ENCODE assay signal across 16 cellular contexts in the genomic region with DNA sequence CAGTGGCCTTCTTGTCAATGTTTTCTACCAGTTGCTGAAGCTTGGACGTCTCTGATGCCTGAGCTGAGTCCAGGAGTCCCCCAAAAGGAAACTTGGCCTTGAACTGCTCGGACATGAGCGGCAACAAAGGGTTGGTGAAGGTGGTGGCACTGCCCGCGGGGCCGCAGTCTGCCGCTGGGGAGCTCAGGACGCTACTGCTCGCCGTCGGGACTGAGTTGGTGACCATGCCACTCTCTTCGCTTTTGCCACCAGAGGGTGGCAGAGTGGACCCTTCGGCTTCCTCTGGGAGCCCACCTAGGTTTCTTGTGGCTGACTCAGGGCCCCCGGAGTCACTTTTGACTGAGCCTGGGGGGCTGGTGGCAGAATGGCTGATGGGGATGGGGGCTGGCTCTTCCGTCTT. TPM values are rescaled to one million over a fixed set of nuclear protein-coding genes. Genes with fewer than 3 reads are reported as not detected.
DNase-seq lines count a peak whose midpoint lies in the region; ATAC-seq and TF ChIP-seq lines count a peak whose summit lies in the region.
"Had no signal": no experiment of that assay in that cellular context is flagged by ENCODE, and none has a peak within 500 bp of the region (broad histone marks: within the 10 kb centered on the region; RNA-seq: fewer than 3 reads in every experiment).

No MANE protein-coding gene starts in this region.

- DNase-seq in SK-N-SH, result peak; percentile 29
- no peak for DNase-seq in WERI-Rb-1
- no peak for DNase-seq in epithelial cell of proximal tubule (ENCODE audit: low read depth)
- no peak for DNase-seq in SIG-M5 (lab: John Stamatoyannopoulos, UW)
- DNase-seq: AML-193; CD8-positive, alpha-beta memory T cell; DMS53; GM23248 had no signal

- no peak overlapping the region for H3K9ac ChIP-seq in SK-N-SH
- H3K9ac ChIP-seq: BLaER1, GM23248 had no signal

- H3F3A ChIP-seq in SK-N-SH (replicated peaks; ENCODE audit: insufficient read depth), result no peaks in the 10 kb centered on the region

- TF ChIP-seq CTCF in SK-N-SH (IDR thresholded peaks at IDR 0.05) (no peak), WERI-Rb-1 (IDR thresholded peaks at IDR 0.05; ENCODE audit: low read depth, low read length) (peak; percentile 25; the same call in 1 of the 2 replicates), epithelial cell of proximal tubule (conservative IDR thresholded peaks at IDR 0.05; ENCODE audit: low read depth, low read length) (peak; percentile 36)

- H3K4me2 ChIP-seq in SK-N-SH, result no peak overlapping the region
- H3K4me2 ChIP-seq: BLaER1 had no signal

- H3K9me3 ChIP-seq in SK-N-SH (no peaks in the 10 kb centered on the region), WERI-Rb-1 (ENCODE audit: severe bottlenecking) (no peaks in the 10 kb centered on the region)
- H3K9me3 ChIP-seq: BLaER1, HAP-1 had no signal

- no peaks in the 10 kb centered on the region for H3K36me3 ChIP-seq in SK-N-SH (replicated peaks in 1 of 2; ENCODE audit: control insufficient read depth in 1 of 2, insufficient read depth in 2 of 2, low read length in 1 of 2)
- H3K36me3 ChIP-seq in WERI-Rb-1, result peaks cover 88% of the 10 kb centered on the region
- H3K36me3 ChIP-seq: BLaER1 had no signal

- H3K4me3 ChIP-seq in SK-N-SH (ENCODE audit: low read depth in 2 of 2, low read length in 1 of 2) (no peak overlapping the region), WERI-Rb-1 (ENCODE audit: low read depth, low read length) (peak overlapping the region; percentile 0; the same call in 1 of the 2 replicates), epithelial cell of proximal tubule (ENCODE audit: low read depth, low read length) (no peak overlapping the region)
- H3K4me3 ChIP-seq: BLaER1, GM23248, HAP-1, K562 had no signal

- no peak overlapping the region for H3K27ac ChIP-seq in SK-N-SH (ENCODE audit: low read depth in 2 of 2, low read length in 1 of 2)
- H3K27ac ChIP-seq in WERI-Rb-1, result peak overlapping the region; percentile 63
- H3K27ac ChIP-seq: 22Rv1, BLaER1, GM23248, HL-60 had no signal

- no peak overlapping the region for H2AFZ ChIP-seq in SK-N-SH (ENCODE audit: low read depth)
- H2AFZ ChIP-seq: GM23248 had no signal

- H3K79me2 ChIP-seq in SK-N-SH (ENCODE audit: insufficient read depth), result no peaks in the 10 kb centered on the region

- WGBS in SK-N-SH (ENCODE audit: low lambda C conversion rate), result 29% methylated on average over 5 of the region's 15 CpGs

- no peak for TF ChIP-seq EP300 in SK-N-SH (IDR thresholded peaks at IDR 0.05; ENCODE audit: borderline replicate concordance in 1 of 2, low read depth in 1 of 2, low read length in 1 of 2)

- no peaks in the 10 kb centered on the region for H4K20me1 ChIP-seq in SK-N-SH (ENCODE audit: insufficient read depth)
- H4K20me1 ChIP-seq: BLaER1 had no signal

- ATAC-seq in SK-N-SH treated with all-trans-retinoic acid at 6 μM for 48 hours, result no peak
- no peak for ATAC-seq in GM18517 (IDR thresholded peaks at IDR 0.05; ENCODE audit: unreplicated experiment)
- ATAC-seq in HG02798 (IDR thresholded peaks at IDR 0.05; ENCODE audit: poor library complexity, unreplicated experiment), result no peak
- ATAC-seq: K562 had no signal

- H3K9me2 ChIP-seq in SK-N-SH, result no peaks in the 10 kb centered on the region

- no peaks in the 10 kb centered on the region; a peak in 1 of 4 replicates for H3K4me1 ChIP-seq in SK-N-SH (ENCODE audit: control insufficient read depth in 1 of 2, insufficient read depth in 2 of 2, low read depth in 1 of 2, low read length in 1 of 2)
- H3K4me1 ChIP-seq: BLaER1 had no signal

- TF ChIP-seq RAD21 in SK-N-SH (IDR thresholded peaks at IDR 0.05; ENCODE audit: low read length), result no peak

- CTCF ChIA-PET in SK-N-SH (lab: Yijun Ruan, JAX), result interaction anchor here (0.6 to 0.9 kb wide), 2 partner anchors 50 to 1772 kb away, joined by 3 read pairs; no protein-coding TSS in a partner anchor

- POLR2A ChIA-PET in SK-N-SH (lab: Yijun Ruan, JAX), result no interaction called here

- H3K27me3 ChIP-seq in SK-N-SH (ENCODE audit: insufficient read depth) (no peaks in the 10 kb centered on the region; the same call in 1 of the 2 replicates), WERI-Rb-1 (ENCODE audit: insufficient read depth, low read depth, severe bottlenecking) (no peaks in the 10 kb centered on the region)

TF ChIP-seq in SK-N-SH, 30 proteins besides CTCF, POLR2A, EP300 and RAD21 (continues in another document):
- TF ChIP-seq REST (IDR thresholded peaks at IDR 0.05; ENCODE audit: low read depth, low read length) (no peak), TAF1 (IDR thresholded peaks at IDR 0.05; ENCODE audit: borderline replicate concordance, low read depth, low read length) (no peak), MAX (IDR thresholded peaks at IDR 0.05; ENCODE audit: low read depth) (no peak), TCF12 (IDR thresholded peaks at IDR 0.05) (no peak), GATA2 (CRISPR knock-in tag; IDR thresholded peaks at IDR 0.05) (no peak)

TF ChIP-seq in SK-N-SH treated with all-trans-retinoic acid at 6 μM for 48 hours, 23 proteins besides CTCF, POLR2A, EP300 and RAD21:
- no peak for TF ChIP-seq TCF4 (CRISPR knock-in tag; IDR thresholded peaks at IDR 0.05; ENCODE audit: borderline replicate concordance)
- TF ChIP-seq ISL1 (CRISPR knock-in tag; IDR thresholded peaks at IDR 0.05), result no peak
- no peak for TF ChIP-seq SNAI2 (CRISPR knock-in tag; IDR thresholded peaks at IDR 0.05)
- no peak for TF ChIP-seq ZNF8 (CRISPR knock-in tag; IDR thresholded peaks at IDR 0.05)
- TF ChIP-seq PPARA (CRISPR knock-in tag; IDR thresholded peaks at IDR 0.05; ENCODE audit: borderline replicate concordance), result no peak
- TF ChIP-seq CREB5 (CRISPR knock-in tag; IDR thresholded peaks at IDR 0.05; ENCODE audit: low read depth), result no peak
- TF ChIP-seq OSR1 (CRISPR knock-in tag; IDR thresholded peaks at IDR 0.05), result no peak
- no peak for TF ChIP-seq ARNTL (CRISPR knock-in tag; IDR thresholded peaks at IDR 0.05; ENCODE audit: borderline replicate concordance, low read depth)
- no peak for TF ChIP-seq TOX (CRISPR knock-in tag; IDR thresholded peaks at IDR 0.05; ENCODE audit: borderline replicate concordance)
- no peak for TF ChIP-seq ZFP30 (CRISPR knock-in tag; IDR thresholded peaks at IDR 0.05)
- no peak for TF ChIP-seq RARB (CRISPR knock-in tag; IDR thresholded peaks at IDR 0.05)
- TF ChIP-seq ZNF565 (CRISPR knock-in tag; conservative IDR thresholded peaks at IDR 0.05; ENCODE audit: low read depth), result no peak
- TF ChIP-seq ZFP3 (CRISPR knock-in tag; IDR thresholded peaks at IDR 0.05), result no peak
- no peak for TF ChIP-seq GLIS3 (CRISPR knock-in tag; IDR thresholded peaks at IDR 0.05)
- no peak for TF ChIP-seq ZNF70 (CRISPR knock-in tag; IDR thresholded peaks at IDR 0.05)
- no peak for TF ChIP-seq ESRRG (CRISPR knock-in tag; IDR thresholded peaks at IDR 0.05)
- no peak for TF ChIP-seq TSHZ2 (CRISPR knock-in tag; IDR thresholded peaks at IDR 0.05)
- TF ChIP-seq BACH2 (CRISPR knock-in tag; IDR thresholded peaks at IDR 0.05; ENCODE audit: borderline replicate concordance), result no peak

RNA-seq across cellular contexts. Expression of gene SALL1, which starts 11.0 kb away (rescaled TPM):
- polyA plus RNA-seq in SK-N-SH (2012; rRNA removed), result 0.02 TPM in 1 of 2 replicates, not detected in the other
- polyA plus RNA-seq in SK-N-SH (2012; cell fraction: cytosol; rRNA removed), result not detected in 2 replicates
- polyA plus RNA-seq in SK-N-SH (2012; cell fraction: nucleus; rRNA removed), result 0.01 TPM in 1 of 2 replicates, not detected in the other
- 17.4 and 20.0 TPM in 2 replicates for total RNA-seq in epithelial cell of proximal tubule
- total RNA-seq: CD8-positive, alpha-beta memory T cell; K562 had no signal
- polyA plus RNA-seq: CD8-positive, alpha-beta memory T cell; K562 had no signal
